9 cellular contexts compared by ENCODE assay signal in genomic region chr1:212700892-212701819, GRCh38. TPM values are rescaled to one million over a fixed set of nuclear protein-coding genes. Genes with fewer than 3 reads are reported as not detected.
DNase-seq lines count a peak whose midpoint lies in the region; TF ChIP-seq lines count a peak whose summit lies in the region.
"Had no signal": no experiment of that assay in that cellular context is flagged by ENCODE, and none has a peak within 500 bp of the region (broad histone marks: within the 10 kb centered on the region; RNA-seq: fewer than 3 reads in every experiment).

No MANE protein-coding gene starts in this region.

- TF ChIP-seq CTCF in foreskin fibroblast (IDR thresholded peaks at IDR 0.05; ENCODE audit: low read depth, low read length) (peak; percentile 24), nephron progenitor cell (IDR thresholded peaks at IDR 0.05) (no peak), uterus (IDR thresholded peaks at IDR 0.05) (peak in 1 of 4 experiments; percentile 17)

- no peaks in the 10 kb centered on the region for H3K9me3 Mint-ChIP-seq in nephron progenitor cell

- DNase-seq in activated gamma-delta T cell treated with Interleukin-2 at 50 U/mL for 16 hours (peak; percentile 10), activated gamma-delta T cell (lab: John Stamatoyannopoulos, UW) (no peak), MG63 (peak; percentile 63), foreskin fibroblast (peak; percentile 76 to 89), nephron progenitor cell (peak; percentile 58), uterus (peak; percentile 58 to 59), NK-92 (lab: John Stamatoyannopoulos, UW; ENCODE audit: unreplicated experiment) (no peak)
- DNase-seq in activated CD8-positive, alpha-beta memory T cell treated with anti-CD3 and anti-CD28 coated beads, Interleukin-2, amount 50 U/mL, for 4 hours = peak; percentile 37

- H3K4me3 ChIP-seq in MG63 = peak overlapping the region; percentile 54
- peak overlapping the region; percentile 56 to 62 for H3K4me3 ChIP-seq in foreskin fibroblast (ENCODE audit: low read depth in 1 of 2, low read length in 2 of 2)
- peak overlapping the region; percentile 53 to 63 for H3K4me3 ChIP-seq in uterus

- H3K36me3 ChIP-seq in MG63 (no peaks in the 10 kb centered on the region), uterus (no peaks in the 10 kb centered on the region)

- H3K4me1 Mint-ChIP-seq in nephron progenitor cell = peaks cover 16% of the 10 kb centered on the region

- H3K27me3 ChIP-seq in MG63 (peaks cover 18% of the 10 kb centered on the region), uterus (no peaks in the 10 kb centered on the region)

- H3K9me3 ChIP-seq in MG63 (no peaks in the 10 kb centered on the region), uterus (no peaks in the 10 kb centered on the region)

- no peaks in the 10 kb centered on the region for H3K36me3 Mint-ChIP-seq in nephron progenitor cell (ENCODE audit: low read depth)

- intact Hi-C loops in uterus (cut with DNase I; ENCODE audit: low total_unique reads) = no loop called here

- peaks cover 0 to 7% of the 10 kb centered on the region in 2 donors for H3K4me1 ChIP-seq in uterus

- peak overlapping the region; percentile 75 for H3K4me3 Mint-ChIP-seq in nephron progenitor cell

- peaks cover 83% of the 10 kb centered on the region for H3K27me3 Mint-ChIP-seq in nephron progenitor cell (ENCODE audit: low read depth, poor library complexity)

- H3K27ac Mint-ChIP-seq in nephron progenitor cell = no peak overlapping the region

- peak overlapping the region; percentile 64 to 73 for H3K27ac ChIP-seq in uterus
- H3K27ac ChIP-seq: epithelial cell of prostate had no signal

- no peak for TF ChIP-seq POLR2A in uterus (IDR thresholded peaks at IDR 0.05)

RNA-seq across cellular contexts. Expression of gene BATF3, which starts 1.5 kb away (rescaled TPM):
- total RNA-seq in MG63 (2014; rRNA removed; shearing (Covaris generic); ENCODE audit: low replicate concordance) = 2.3 and 3.2 TPM in 2 replicates
- total RNA-seq in uterus = 10 to 100 TPM in 1 of 4 donors, 1 to 10 TPM in 2, not detected in 1; 3.0 to 10.3 (median 3.5) TPM

Comparison
In these comparisons a context has a peak if more than half of its experiments do, and no peak if none do; other contexts are left out.
1. DNase-seq: peak in activated gamma-delta T cell treated with Interleukin-2 at 50 U/mL for 16 hours (single experiment), MG63 (single experiment), activated CD8-positive, alpha-beta memory T cell treated with anti-CD3 and anti-CD28 coated beads, Interleukin-2, amount 50 U/mL, for 4 hours (single experiment), foreskin fibroblast (2 of 2), nephron progenitor cell (single experiment) and uterus (2 of 2); none in activated gamma-delta T cell (single experiment) and NK-92 (single experiment).
2. Peak in every context shown above with its lines, with median percentiles within 50 percentile points of each other: H3K4me3 ChIP-seq.